In the genomic region with DNA sequence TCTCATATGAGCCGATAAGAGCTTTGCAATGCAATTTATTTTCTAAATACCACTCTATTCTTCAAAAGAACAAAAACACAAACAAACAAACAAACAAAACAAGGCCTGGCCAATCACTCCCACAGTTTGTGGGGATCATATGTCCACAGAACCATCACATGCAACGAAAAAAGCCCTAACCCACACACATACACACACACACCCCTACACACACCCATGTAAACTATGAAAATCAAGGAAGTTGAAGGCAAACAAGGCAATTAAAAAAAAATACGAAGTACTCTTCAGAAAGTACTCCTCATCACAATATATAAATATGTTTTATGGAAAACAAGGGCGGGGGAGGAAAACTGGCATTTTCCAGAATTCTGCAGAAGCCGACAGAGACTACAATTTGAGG, we compare ENCODE assay signal across 19 cellular contexts.
DNase-seq lines count a peak whose midpoint lies in the region; ATAC-seq and TF ChIP-seq lines count a peak whose summit lies in the region.
"Had no signal": no experiment of that assay in that cellular context is flagged by ENCODE, and none has a peak within 500 bp of the region (broad histone marks: within the 10 kb centered on the region; RNA-seq: fewer than 3 reads in every experiment).

No MANE protein-coding gene starts in this region.

- H3K27ac ChIP-seq in HEK293 (ENCODE audit: extremely low read depth, low read depth, low read length) (no peak overlapping the region), endodermal cell (ENCODE audit: low read depth, low read length) (no peak overlapping the region), neural progenitor cell (peak overlapping the region; percentile 84), uterus (peak overlapping the region; percentile 63 to 74)
- H3K27ac ChIP-seq: C4-2B, HL-60, PC-9, RWPE1 had no signal

- H3K4me1 ChIP-seq in HEK293 (ENCODE audit: control insufficient read depth, insufficient read depth, low read length), result no peaks in the 10 kb centered on the region
- H3K4me1 ChIP-seq in endodermal cell (ENCODE audit: control insufficient read depth, insufficient read depth, low read length), result no peaks in the 10 kb centered on the region
- peaks cover 31% of the 10 kb centered on the region for H3K4me1 ChIP-seq in neural progenitor cell
- H3K4me1 ChIP-seq in uterus, result no peaks in the 10 kb centered on the region

- H3K36me3 ChIP-seq in HEK293 (ENCODE audit: control insufficient read depth in 2 of 2, insufficient read depth in 1 of 2, low read length in 2 of 2), result peaks cover 11 to 45% of the 10 kb centered on the region in 2 experiments
- H3K36me3 ChIP-seq in endodermal cell (ENCODE audit: control insufficient read depth, insufficient read depth, low read length), result peaks cover 61% of the 10 kb centered on the region
- H3K36me3 ChIP-seq in neural progenitor cell, result peaks cover 9% of the 10 kb centered on the region
- no peaks in the 10 kb centered on the region for H3K36me3 ChIP-seq in uterus

- H3K9me3 ChIP-seq in HEK293 (ENCODE audit: control insufficient read depth, insufficient read depth, low read depth, low read length) (no peaks in the 10 kb centered on the region), endodermal cell (ENCODE audit: control insufficient read depth, low read length) (no peaks in the 10 kb centered on the region), neural progenitor cell (ENCODE audit: low read depth) (no peaks in the 10 kb centered on the region), uterus (no peaks in the 10 kb centered on the region)

- no peak overlapping the region for H2AFZ ChIP-seq in neural progenitor cell (replicated peaks)
- H2AFZ ChIP-seq: PC-9 had no signal

- TF ChIP-seq CTCF in HEK293 (tag by site-specific recombination; IDR thresholded peaks at IDR 0.05), result no peak
- no peak for TF ChIP-seq CTCF in endodermal cell (conservative IDR thresholded peaks at IDR 0.05)
- TF ChIP-seq CTCF in neural progenitor cell (IDR thresholded peaks at IDR 0.05), result no peak
- no peak for TF ChIP-seq CTCF in uterus (IDR thresholded peaks at IDR 0.05)

- POLR2A ChIA-PET in HEK293 (lab: Yijun Ruan, JAX), result no interaction called here

- CTCF ChIA-PET in HEK293 (lab: Yijun Ruan, JAX), result interaction anchor here (0.6 kb wide), 1 partner anchor 10 kb away, joined by 3 read pairs; no protein-coding TSS in a partner anchor

- H3K4me2 ChIP-seq in neural progenitor cell, result peak overlapping the region; percentile 50
- H3K4me2 ChIP-seq: PC-9 had no signal

- H3K36me3 Mint-ChIP-seq in endodermal cell (ENCODE audit: low read depth), result peaks cover 60% of the 10 kb centered on the region
- H3K36me3 Mint-ChIP-seq in neural progenitor cell, result peaks cover 22% of the 10 kb centered on the region

- ATAC-seq in GM19023 (IDR thresholded peaks at IDR 0.05; ENCODE audit: unreplicated experiment) (no peak), GM21367 (IDR thresholded peaks at IDR 0.05; ENCODE audit: unreplicated experiment) (no peak)
- ATAC-seq: SK-N-SH treated with all-trans-retinoic acid at 6 μM for 48 hours had no signal

- no peaks in the 10 kb centered on the region for H3K27me3 Mint-ChIP-seq in endodermal cell (ENCODE audit: insufficient read depth)
- H3K27me3 Mint-ChIP-seq in neural progenitor cell (ENCODE audit: insufficient read depth, low read depth), result peaks cover 9% of the 10 kb centered on the region

- H3K27ac Mint-ChIP-seq in endodermal cell (peak overlapping the region; percentile 7), neural progenitor cell (peak overlapping the region; percentile 1)

- peaks cover 22% of the 10 kb centered on the region for H3K4me1 Mint-ChIP-seq in endodermal cell
- H3K4me1 Mint-ChIP-seq in neural progenitor cell, result peaks cover 40% of the 10 kb centered on the region

- WGBS in endodermal cell (ENCODE audit: insufficient coverage in 1 of 2, insufficient read length in 1 of 2), 2 experiments, result 97% methylated on average over 4 of the region's 5 CpGs; no CpG with 5 or more reads in 1 of the 2 experiments

- H3K9me3 Mint-ChIP-seq in endodermal cell (no peaks in the 10 kb centered on the region), neural progenitor cell (peaks cover 7% of the 10 kb centered on the region)

- intact Hi-C loops in uterus (cut with DNase I; ENCODE audit: low total_unique reads), result no loop called here

- H3K4me3 ChIP-seq in HEK293 (ENCODE audit: low read depth, low read length) (no peak overlapping the region), endodermal cell (ENCODE audit: low read length) (no peak overlapping the region), neural progenitor cell (no peak overlapping the region), uterus (no peak overlapping the region)
- H3K4me3 ChIP-seq: PC-9 had no signal

- no peak overlapping the region for H3K4me3 Mint-ChIP-seq in endodermal cell
- no peak overlapping the region for H3K4me3 Mint-ChIP-seq in neural progenitor cell

- H3K27me3 ChIP-seq in endodermal cell (ENCODE audit: control insufficient read depth, insufficient read depth, low read length, poor library complexity, severe bottlenecking), result no peaks in the 10 kb centered on the region
- H3K27me3 ChIP-seq in neural progenitor cell, result no peaks in the 10 kb centered on the region
- no peaks in the 10 kb centered on the region for H3K27me3 ChIP-seq in uterus

- no peak for DNase-seq in endodermal cell
- DNase-seq in neural progenitor cell (ENCODE audit: low spot score), result no peak
- DNase-seq in uterus, result no peak
- no peak for DNase-seq in kidney glomerular epithelial cell (lab: John Stamatoyannopoulos, UW)
- DNase-seq: DMS79 treated with DMSO at 0.1 percent for 48 hours, IMR-90, NCI-H1417, NCI-H187, NCI-H510A, NCI-H774, PC-9, SIG-M5 had no signal

- peaks cover 15% of the 10 kb centered on the region for H3K79me2 ChIP-seq in neural progenitor cell (ENCODE audit: low read depth)

- peaks cover 22% of the 10 kb centered on the region for H3F3A ChIP-seq in neural progenitor cell (ENCODE audit: low read depth)

- peaks cover 17% of the 10 kb centered on the region for H4K20me1 ChIP-seq in neural progenitor cell (ENCODE audit: low read depth)

- H3K9ac ChIP-seq in endodermal cell (ENCODE audit: extremely low read depth, low read length, poor library complexity, severe bottlenecking), result no peak overlapping the region
- H3K9ac ChIP-seq in neural progenitor cell, result no peak overlapping the region

- TF ChIP-seq POLR2A in uterus (IDR thresholded peaks at IDR 0.05), result no peak

TF ChIP-seq in HEK293, 187 proteins besides CTCF, POLR2A, EP300 and RAD21 (continues in another document):
- TF ChIP-seq MEIS1 (CRISPR knock-in tag; IDR thresholded peaks at IDR 0.05; ENCODE audit: borderline replicate concordance), result no peak
- TF ChIP-seq ZNF416 (tag by site-specific recombination; IDR thresholded peaks at IDR 0.05), result no peak
- no peak for TF ChIP-seq ZNF174 (tag by site-specific recombination; IDR thresholded peaks at IDR 0.05)
- TF ChIP-seq ZSCAN30 (tag by site-specific recombination; IDR thresholded peaks at IDR 0.05), result no peak
- TF ChIP-seq ZNF280D (tag by site-specific recombination; IDR thresholded peaks at IDR 0.05), result no peak
- TF ChIP-seq ZFP69B (tag by site-specific recombination; IDR thresholded peaks at IDR 0.05), result no peak
- no peak for TF ChIP-seq ZNF677 (tag by site-specific recombination; IDR thresholded peaks at IDR 0.05)
- TF ChIP-seq KLF1 (tag by site-specific recombination; IDR thresholded peaks at IDR 0.05), result peak; percentile 13; the same call in 1 of the 2 replicates
- no peak for TF ChIP-seq ZNF404 (tag by site-specific recombination; IDR thresholded peaks at IDR 0.05)
- no peak for TF ChIP-seq SCRT1 (tag by site-specific recombination; IDR thresholded peaks at IDR 0.05; ENCODE audit: borderline replicate concordance)
- TF ChIP-seq ZBTB10 (tag by site-specific recombination; IDR thresholded peaks at IDR 0.05), result no peak
- TF ChIP-seq ZNF571 (tag by site-specific recombination; IDR thresholded peaks at IDR 0.05), result no peak
- TF ChIP-seq GLIS2 (tag by site-specific recombination; IDR thresholded peaks at IDR 0.05), result no peak

Comparison
In these comparisons a context has a peak if more than half of its experiments do, and no peak if none do; other contexts are left out.
1. H3K27ac ChIP-seq: peak in neural progenitor cell (single experiment) and uterus (2 of 2); none in HEK293 (single experiment) and endodermal cell (single experiment).